In genomic region chr12:124939428-124940142, GRCh38 we compare ENCODE assay signal across 8 cellular contexts. TPM values are rescaled to one million over a fixed set of nuclear protein-coding genes. Genes with fewer than 3 reads are reported as not detected.
DNase-seq lines count a peak whose midpoint lies in the region; ATAC-seq lines count a peak whose summit lies in the region.

No MANE protein-coding gene starts in this region.

- ATAC-seq in HG03439 (IDR thresholded peaks at IDR 0.05; ENCODE audit: unreplicated experiment) = peak; percentile 52

- H3K36me3 ChIP-seq in mesodermal cell (ENCODE audit: control insufficient read depth, insufficient read depth, low read length) = peaks cover 6% of the 10 kb centered on the region

- peak overlapping the region; percentile 95 for H3K27ac ChIP-seq in mesodermal cell (ENCODE audit: low read depth, low read length, severe bottlenecking)

- no peaks in the 10 kb centered on the region for H3K9me3 ChIP-seq in mesodermal cell (ENCODE audit: control insufficient read depth, low read length)

- H3K4me1 ChIP-seq in mesodermal cell (ENCODE audit: control insufficient read depth, insufficient read depth, low read length, poor library complexity, severe bottlenecking) = peaks cover 14% of the 10 kb centered on the region

- H3K4me3 ChIP-seq in mesodermal cell (ENCODE audit: extremely low read depth, insufficient read depth, low read length, poor library complexity, severe bottlenecking) = peak overlapping the region; percentile 37

- DNase-seq in activated naive CD4-positive, alpha-beta T cell treated with Interleukin-2 at 50 U/mL for 16 hours = peak; percentile 88
- DNase-seq in activated naive CD4-positive, alpha-beta T cell (lab: John Stamatoyannopoulos, UW) = no peak
- DNase-seq in activated CD4-positive, alpha-beta T cell treated with anti-CD3 and anti-CD28 coated beads for 4 hours = peak; percentile 80 to 91
- peak; percentile 80 for DNase-seq in effector CD4-positive, alpha-beta T cell
- DNase-seq in stimulated activated CD8-positive, alpha-beta memory T cell treated with anti-CD3 and anti-CD28 coated beads, Interleukin-2, amount 100 ng/mL, for 48 hours (ENCODE audit: low read depth in 2 of 2) = peak; percentile 75 to 84
- no peak for DNase-seq in OCI-M2 (lab: John Stamatoyannopoulos, UW; ENCODE audit: unreplicated experiment)

- 0 to 2% methylated on average over 20 to 34 of the region's 35 CpGs for WGBS in mesodermal cell (ENCODE audit: insufficient coverage in 2 of 2), 2 experiments

RNA-seq across cellular contexts. Expression of gene UBC, which starts 25.1 kb away (rescaled TPM):
- polyA plus RNA-seq in mesodermal cell (2013, experiment 1 of 2) = 1,245 TPM
- polyA plus RNA-seq in mesodermal cell (2013, experiment 2 of 2) = 1,003 TPM

RNA-seq across cellular contexts. Expression of gene DHX37, which starts 49.3 kb away (rescaled TPM):
- 6.7 TPM for polyA plus RNA-seq in mesodermal cell (2013, experiment 1 of 2)
- polyA plus RNA-seq in mesodermal cell (2013, experiment 2 of 2) = 6.1 TPM

RNA-seq across cellular contexts. Expression of gene BRI3BP, which starts 53.9 kb away (rescaled TPM):
- polyA plus RNA-seq in mesodermal cell (2013, experiment 1 of 2) = 2.2 TPM
- 2.3 TPM for polyA plus RNA-seq in mesodermal cell (2013, experiment 2 of 2)

Comparison
In these comparisons a context has a peak if more than half of its experiments do, and no peak if none do; other contexts are left out.
1. DNase-seq: peak in activated naive CD4-positive, alpha-beta T cell treated with Interleukin-2 at 50 U/mL for 16 hours (single experiment), activated CD4-positive, alpha-beta T cell treated with anti-CD3 and anti-CD28 coated beads for 4 hours (2 of 2), effector CD4-positive, alpha-beta T cell (single experiment) and stimulated activated CD8-positive, alpha-beta memory T cell treated with anti-CD3 and anti-CD28 coated beads, Interleukin-2, amount 100 ng/mL, for 48 hours (2 of 2); none in activated naive CD4-positive, alpha-beta T cell (0 of 4) and OCI-M2 (single experiment).